Comparison of ENCODE assay signal across 7 cellular contexts in genomic region chr7:30321992-30322637, GRCh38. TPM values are rescaled to one million over a fixed set of nuclear protein-coding genes. Genes with fewer than 3 reads are reported as not detected.
DNase-seq lines count a peak whose midpoint lies in the region; ATAC-seq and TF ChIP-seq lines count a peak whose summit lies in the region.

No MANE protein-coding gene starts in this region.

- no peaks in the 10 kb centered on the region for H3K27me3 Mint-ChIP-seq in activated naive CD8-positive, alpha-beta T cell

- H3K4me1 ChIP-seq in mononuclear cell (ENCODE audit: insufficient read depth, low read length), result peaks cover 37% of the 10 kb centered on the region

- no peaks in the 10 kb centered on the region for H3K27me3 ChIP-seq in mononuclear cell (ENCODE audit: insufficient read depth, low read length)

- H3K4me3 ChIP-seq in mononuclear cell (ENCODE audit: low read length), result peak overlapping the region; percentile 2

- no peaks in the 10 kb centered on the region for H3K9me3 Mint-ChIP-seq in activated naive CD8-positive, alpha-beta T cell (ENCODE audit: low read depth)

- H3K9me3 ChIP-seq in mononuclear cell (ENCODE audit: low read depth, low read length), result no peaks in the 10 kb centered on the region

- peaks cover 71% of the 10 kb centered on the region for H3K4me1 Mint-ChIP-seq in activated naive CD8-positive, alpha-beta T cell (ENCODE audit: low read depth)

- ATAC-seq in GM21619 (IDR thresholded peaks at IDR 0.05; ENCODE audit: unreplicated experiment), result peak; percentile 88

- DNase-seq in GM13977 (ENCODE audit: low spot score), result peak; percentile 28
- DNase-seq in KG1 (lab: John Stamatoyannopoulos, UW), result peak; percentile 32
- no peak for DNase-seq in COLO668 (lab: John Stamatoyannopoulos, UW; ENCODE audit: unreplicated experiment)
- no peak for DNase-seq in NCI-H226

- in situ Hi-C loops in GM13977 (cut with MboI; ENCODE audit: low pct_unique_long_range_greater_than_20kb, low sequenced_read_pairs, unreplicated experiment), result no loop called here

- no peak for TF ChIP-seq CTCF in GM13977 (IDR thresholded peaks at IDR 0.05; ENCODE audit: extremely low read depth, insufficient read depth, missing control alignments)

- H3K36me3 Mint-ChIP-seq in activated naive CD8-positive, alpha-beta T cell, result peaks cover 12% of the 10 kb centered on the region

- H3K4me3 Mint-ChIP-seq in activated naive CD8-positive, alpha-beta T cell, result peak overlapping the region; percentile 85

- H3K27ac Mint-ChIP-seq in activated naive CD8-positive, alpha-beta T cell, result peak overlapping the region; percentile 97

RNA-seq across cellular contexts. Expression of gene ZNRF2, which starts 37.7 kb away (rescaled TPM):
- total RNA-seq in mononuclear cell, result 34.1 TPM

Comparison
In these comparisons a context has a peak if more than half of its experiments do, and no peak if none do; other contexts are left out.
1. DNase-seq: peak in GM13977 (single experiment) and KG1 (single experiment); none in COLO668 (single experiment) and NCI-H226 (single experiment).